Comparison of ENCODE assay signal across 8 cellular contexts in the genomic region with DNA sequence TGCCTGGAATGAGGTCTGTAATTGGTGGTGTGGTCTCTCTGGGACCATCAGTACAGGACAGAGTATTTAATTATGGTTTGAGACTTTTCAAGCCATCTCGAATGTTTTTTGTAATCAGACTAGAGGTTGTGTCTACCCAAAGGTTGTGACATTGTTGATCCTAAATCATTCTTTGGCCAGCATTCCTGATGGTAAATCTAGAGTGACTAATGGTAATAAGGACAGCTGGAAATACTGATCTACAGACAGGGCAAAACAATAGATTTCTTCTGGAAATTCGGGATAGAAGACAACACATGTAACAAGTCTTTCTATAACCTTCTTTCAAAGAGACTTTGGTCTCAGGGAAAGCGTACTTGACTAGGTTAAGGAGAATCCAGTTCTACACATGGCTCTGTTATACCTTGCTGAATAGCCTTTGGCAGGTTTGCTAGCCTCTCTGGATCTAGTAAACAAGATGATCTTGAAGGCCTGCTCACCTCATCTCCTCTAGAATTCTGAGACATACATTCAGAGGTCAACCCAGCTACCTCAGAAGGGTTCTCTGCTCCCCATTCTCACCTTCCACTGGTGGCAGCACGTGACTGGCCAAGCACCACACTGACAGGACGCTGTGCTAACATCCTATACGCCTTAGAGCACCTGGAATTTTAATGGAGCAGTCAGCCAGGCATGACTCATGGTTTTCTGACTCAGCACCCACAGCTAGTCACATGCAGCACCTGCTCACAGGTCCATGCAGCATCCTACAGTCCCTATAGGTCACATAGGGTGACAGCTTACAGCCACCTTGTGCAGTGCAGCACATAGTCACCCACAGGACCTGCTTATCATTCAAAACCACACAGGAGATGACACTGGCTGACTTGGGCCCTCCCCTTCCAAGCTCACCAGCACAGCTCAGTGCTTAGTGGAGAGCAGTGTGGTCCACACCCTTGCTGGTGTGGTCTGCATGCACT. TPM values are rescaled to one million over a fixed set of nuclear protein-coding genes. Genes with fewer than 3 reads are reported as not detected.
DNase-seq lines count a peak whose midpoint lies in the region; FAIRE-seq and TF ChIP-seq lines count a peak whose summit lies in the region.

No MANE protein-coding gene starts in this region.

- H3K79me2 ChIP-seq in astrocyte (ENCODE audit: insufficient read depth, low read length) (no peaks in the 10 kb centered on the region), trophoblast cell (ENCODE audit: control insufficient read depth, insufficient read depth, low read length, poor library complexity) (no peaks in the 10 kb centered on the region)

- H3K27me3 Mint-ChIP-seq in astrocyte (ENCODE audit: low read depth, unreplicated experiment) = peaks cover 2% of the 10 kb centered on the region

- H3K36me3 ChIP-seq in astrocyte (ENCODE audit: insufficient read depth, low read length) (no peaks in the 10 kb centered on the region), trophoblast cell (ENCODE audit: control insufficient read depth in 1 of 2, insufficient read depth in 2 of 2, low read length in 2 of 2) (no peaks in the 10 kb centered on the region)

- H3K27ac ChIP-seq in astrocyte (ENCODE audit: low read depth, low read length) (no peak overlapping the region), trophoblast cell (ENCODE audit: low read depth, low read length) (no peak overlapping the region)

- no peak overlapping the region for H3K27ac Mint-ChIP-seq in astrocyte (ENCODE audit: unreplicated experiment)

- FAIRE-seq in astrocyte (lab: Jason Lieb, UNC) = no peak

- no peak overlapping the region for H3K4me3 ChIP-seq in astrocyte (ENCODE audit: insufficient read depth, low read depth, low read length)
- H3K4me3 ChIP-seq in trophoblast cell (ENCODE audit: low read depth, low read length) = no peak overlapping the region

- H2AK5ac ChIP-seq in trophoblast cell (ENCODE audit: low read length) = no peak overlapping the region

- H3K9ac ChIP-seq in astrocyte (ENCODE audit: low read length) = no peak overlapping the region
- H3K9ac ChIP-seq in trophoblast cell (ENCODE audit: low read length) = no peak overlapping the region

- H3K27me3 ChIP-seq in astrocyte (ENCODE audit: insufficient read depth, low read length) (peaks cover 4% of the 10 kb centered on the region), trophoblast cell (ENCODE audit: insufficient read depth, low read length) (no peaks in the 10 kb centered on the region)

- H3K14ac ChIP-seq in trophoblast cell (ENCODE audit: low read length) = no peak overlapping the region

- H3K23ac ChIP-seq in trophoblast cell (ENCODE audit: low read length) = no peak overlapping the region

- no peak overlapping the region for H2BK5ac ChIP-seq in trophoblast cell (ENCODE audit: low read depth, low read length, poor library complexity)

- H3K79me1 ChIP-seq in trophoblast cell (ENCODE audit: low read length) = no peaks in the 10 kb centered on the region

- no peak overlapping the region for H3K18ac ChIP-seq in trophoblast cell (ENCODE audit: low read length)

- H2BK120ac ChIP-seq in trophoblast cell (ENCODE audit: insufficient read depth, low read length, poor library complexity) = no peak overlapping the region

- no peak overlapping the region for H3K4me2 ChIP-seq in astrocyte (ENCODE audit: low read length)
- no peak overlapping the region for H3K4me2 ChIP-seq in trophoblast cell (ENCODE audit: low read length)

- H4K8ac ChIP-seq in trophoblast cell (ENCODE audit: low read depth, low read length) = no peak overlapping the region

- H4K91ac ChIP-seq in trophoblast cell (ENCODE audit: low read depth, low read length) = no peak overlapping the region

- peaks cover 10% of the 10 kb centered on the region for H3K4me1 Mint-ChIP-seq in astrocyte (ENCODE audit: low read depth, unreplicated experiment)

- H3K4me3 Mint-ChIP-seq in astrocyte (ENCODE audit: unreplicated experiment) = no peak overlapping the region

- in situ Hi-C loops in GM13977 (cut with MboI; ENCODE audit: low pct_unique_long_range_greater_than_20kb, low sequenced_read_pairs, unreplicated experiment) = no loop called here

- TF ChIP-seq CTCF in astrocyte (IDR thresholded peaks at IDR 0.05; ENCODE audit: insufficient read depth, low read depth, low read length) (no peak), GM13977 (IDR thresholded peaks at IDR 0.05; ENCODE audit: extremely low read depth, insufficient read depth, missing control alignments) (no peak)

- no peaks in the 10 kb centered on the region for H3K4me1 ChIP-seq in astrocyte (ENCODE audit: insufficient read depth, low read length)
- H3K4me1 ChIP-seq in trophoblast cell (ENCODE audit: control insufficient read depth in 1 of 2, insufficient read depth in 2 of 2, low read length in 2 of 2) = peaks cover 0 to 2% of the 10 kb centered on the region in 2 experiments

- H3K4ac ChIP-seq in trophoblast cell (ENCODE audit: low read depth, low read length) = no peak overlapping the region

- H3K9me3 Mint-ChIP-seq in astrocyte (ENCODE audit: unreplicated experiment) = peaks cover 1% of the 10 kb centered on the region

- WGBS in trophoblast cell (ENCODE audit: extremely low coverage, insufficient coverage, insufficient read length) = no CpG with 5 or more reads among the region's 6 CpGs

- H2AFZ ChIP-seq in astrocyte (ENCODE audit: low read depth, low read length) (no peak overlapping the region), trophoblast cell (ENCODE audit: insufficient read depth, low read length, poor library complexity) (no peak overlapping the region)

- DNase-seq in DMS79 (lab: John Stamatoyannopoulos, UW) (peak; percentile 50), NCI-H2107 treated with DMSO at 0.1 percent for 48 hours (lab: John Stamatoyannopoulos, UW; ENCODE audit: unreplicated experiment) (peak; percentile 86), astrocyte (ENCODE audit: low read depth) (peak; percentile 42), trophoblast cell (peak; percentile 80 to 84), AG20443 (ENCODE audit: low spot score) (no peak), NCI-H2081 treated with DMSO at 0.1 percent for 48 hours (lab: John Stamatoyannopoulos, UW) (no peak), GM13977 (ENCODE audit: low spot score) (no peak), epidermal melanocyte (ENCODE audit: insufficient read length, low spot score) (no peak)

- H3K9me3 ChIP-seq in astrocyte (ENCODE audit: insufficient read depth, low read depth, low read length) (no peaks in the 10 kb centered on the region), trophoblast cell (ENCODE audit: insufficient read depth, low read depth, low read length) (no peaks in the 10 kb centered on the region)

- H3K36me3 Mint-ChIP-seq in astrocyte (ENCODE audit: low read depth, unreplicated experiment) = peaks cover 2% of the 10 kb centered on the region

- no peak overlapping the region for H2BK12ac ChIP-seq in trophoblast cell (ENCODE audit: low read length)

- no peaks in the 10 kb centered on the region for H4K20me1 ChIP-seq in astrocyte (ENCODE audit: insufficient read depth, low read length)

- H4K12ac ChIP-seq in trophoblast cell (ENCODE audit: low read depth, low read length) = no peak overlapping the region

RNA-seq across cellular contexts. Expression of gene PLB1, which starts 12.2 kb away (rescaled TPM):
- 0.98 and 1.9 TPM in 2 replicates for total RNA-seq in astrocyte
- 5.7 and 6.0 TPM in 2 replicates for polyA plus RNA-seq in trophoblast cell (2013)

Comparison
In these comparisons a context has a peak if more than half of its experiments do, and no peak if none do; other contexts are left out.
1. DNase-seq: peak in DMS79 (single experiment), NCI-H2107 treated with DMSO at 0.1 percent for 48 hours (single experiment), astrocyte (single experiment) and trophoblast cell (2 of 2); none in AG20443 (single experiment), NCI-H2081 treated with DMSO at 0.1 percent for 48 hours (single experiment), GM13977 (single experiment) and epidermal melanocyte (single experiment).